In genomic region chrX:132092439-132093065, GRCh38 we compare ENCODE assay signal across 8 cellular contexts. TPM values are rescaled to one million over a fixed set of nuclear protein-coding genes. Genes with fewer than 3 reads are reported as not detected.
DNase-seq lines count a peak whose midpoint lies in the region; ATAC-seq and TF ChIP-seq lines count a peak whose summit lies in the region.

No MANE protein-coding gene starts in this region.

- H2BK15ac ChIP-seq in H9 (ENCODE audit: low read depth, low read length) = no peak overlapping the region

- no peak overlapping the region for H3K9ac ChIP-seq in H9 (ENCODE audit: extremely low read depth, insufficient read length, low read length)

- H3K27me3 Mint-ChIP-seq in H9 (ENCODE audit: low read depth) = peaks cover 6% of the 10 kb centered on the region

- no peak overlapping the region for H3K56ac ChIP-seq in H9 (ENCODE audit: insufficient read length, low read depth, low read length)

- H3K4me1 ChIP-seq in H9 (ENCODE audit: insufficient read depth, low read length) (no peaks in the 10 kb centered on the region), body of pancreas (no peaks in the 10 kb centered on the region)

- H4K91ac ChIP-seq in H9 (ENCODE audit: insufficient read length, low read depth, low read length) = no peak overlapping the region

- H3K23me2 ChIP-seq in H9 (ENCODE audit: insufficient read length, low read depth, low read length, poor library complexity, severe bottlenecking) = no peaks in the 10 kb centered on the region

- no peak overlapping the region for H3K4ac ChIP-seq in H9 (ENCODE audit: low read depth, low read length)

- H3K36me3 Mint-ChIP-seq in H9 (ENCODE audit: insufficient read depth in 1 of 3, low read depth in 3 of 3) = no peaks in the 10 kb centered on the region

- H3K27ac ChIP-seq in H9 (ENCODE audit: insufficient read length, low read depth, low read length) (no peak overlapping the region), body of pancreas (no peak overlapping the region)

- no peaks in the 10 kb centered on the region for H3K36me3 ChIP-seq in body of pancreas (replicated peaks in 1 of 2; ENCODE audit: insufficient read depth in 1 of 2, low read depth in 2 of 2)

- no peak overlapping the region for H3K27ac Mint-ChIP-seq in H9

- H3K4me3 Mint-ChIP-seq in H9 = no peak overlapping the region

- H2BK20ac ChIP-seq in H9 (ENCODE audit: low read depth, low read length, poor library complexity, severe bottlenecking) = no peak overlapping the region

- DNase-seq in GM12864 (ENCODE audit: low read depth) (peak; percentile 36), H9 (peak; percentile 66), NCI-H1092 (lab: John Stamatoyannopoulos, UW) (peak; percentile 54), T-helper 9 cell (peak; percentile 17), body of pancreas (peak; percentile 59 to 78 (median 67)), iris pigment epithelial cell (ENCODE audit: low read depth) (peak; percentile 78), occipital lobe (lab: John Stamatoyannopoulos, UW) (no peak)
- peak; percentile 34 for DNase-seq in stimulated activated CD4-positive, alpha-beta T cell treated with anti-CD3 and anti-CD28 coated beads, Interleukin-4, amount 100 ng/mL, for 1 hour

- no peak overlapping the region for H2BK120ac ChIP-seq in H9 (ENCODE audit: low read depth, low read length, poor library complexity, severe bottlenecking)

- no peak overlapping the region for H2AFZ ChIP-seq in H9 (ENCODE audit: low read length)

- H4K20me1 ChIP-seq in H9 (ENCODE audit: control insufficient read depth, insufficient read depth, insufficient read length) = no peaks in the 10 kb centered on the region

- no peak overlapping the region for H4K8ac ChIP-seq in H9 (replicated peaks; ENCODE audit: insufficient read length, low read depth, low read length)

- H3K9me3 ChIP-seq in H9 (ENCODE audit: control insufficient read depth, low read depth, low read length) (no peaks in the 10 kb centered on the region), body of pancreas (no peaks in the 10 kb centered on the region)

- H3K18ac ChIP-seq in H9 (ENCODE audit: insufficient read length, low read depth, low read length) = no peak overlapping the region

- H3K14ac ChIP-seq in H9 (ENCODE audit: insufficient read depth, low read length) = no peak overlapping the region

- no peak overlapping the region for H3K4me2 ChIP-seq in H9 (ENCODE audit: insufficient read depth, insufficient read length, low read length)

- H3K4me3 ChIP-seq in GM12864 (ENCODE audit: low read depth, low read length) (no peak overlapping the region), body of pancreas (no peak overlapping the region)

- peak; percentile 56 for ATAC-seq in body of pancreas

- intact Hi-C loops in body of pancreas (cut with DNase I) = no loop called here

- H3K9me3 Mint-ChIP-seq in H9 = no peaks in the 10 kb centered on the region

- H3K23ac ChIP-seq in H9 (ENCODE audit: insufficient read length, low read depth, low read length) = no peak overlapping the region

- H3T11ph ChIP-seq in H9 (ENCODE audit: low read length) = no peak overlapping the region

- H4K5ac ChIP-seq in H9 (ENCODE audit: insufficient read length, low read depth, low read length) = no peak overlapping the region

- no peaks in the 10 kb centered on the region for H3K79me2 ChIP-seq in H9 (ENCODE audit: insufficient read depth, low read length)

- H2AK5ac ChIP-seq in H9 (ENCODE audit: insufficient read length, low read length) = no peak overlapping the region

- no CpG with 5 or more reads among the region's 7 CpGs for WGBS in H9 (ENCODE audit: extremely low coverage, insufficient read length, low lambda C conversion rate)
- 37 to 42% methylated on average over 7 of the region's 7 CpGs for WGBS in body of pancreas, 2 donors

- H2BK12ac ChIP-seq in H9 (ENCODE audit: insufficient read length, low read depth, low read length) = no peak overlapping the region

- H3K27me3 ChIP-seq in H9 (ENCODE audit: insufficient read depth, low read length) (no peaks in the 10 kb centered on the region), body of pancreas (no peaks in the 10 kb centered on the region)

- TF ChIP-seq CTCF in GM12864 (IDR thresholded peaks at IDR 0.05; ENCODE audit: low read depth, low read length, missing control alignments) = peak; percentile 79
- TF ChIP-seq CTCF in H9 (conservative IDR thresholded peaks at IDR 0.05) = peak; percentile 95
- peak; percentile 50 to 72 (median 63) for TF ChIP-seq CTCF in body of pancreas (IDR thresholded peaks at IDR 0.05)

- H2BK5ac ChIP-seq in H9 (ENCODE audit: insufficient read length, low read length) = no peak overlapping the region

- no peak for TF ChIP-seq POLR2A in body of pancreas (IDR thresholded peaks at IDR 0.05)

- H3K4me1 Mint-ChIP-seq in H9 = peaks cover 0 to 7% of the 10 kb centered on the region in 2 experiments; a peak in 2 of 4 replicates

- no peaks in the 10 kb centered on the region for H3K79me1 ChIP-seq in H9 (ENCODE audit: insufficient read depth, low read depth, low read length, poor library complexity, severe bottlenecking)

RNA-seq across cellular contexts. Expression of gene FRMD7, which starts 35.3 kb away (rescaled TPM):
- total RNA-seq in H9 (2021) (not detected in 2 replicates), body of pancreas (not detected), occipital lobe (not detected)
